Comparison of ENCODE assay signal across 8 cellular contexts in the genomic region with DNA sequence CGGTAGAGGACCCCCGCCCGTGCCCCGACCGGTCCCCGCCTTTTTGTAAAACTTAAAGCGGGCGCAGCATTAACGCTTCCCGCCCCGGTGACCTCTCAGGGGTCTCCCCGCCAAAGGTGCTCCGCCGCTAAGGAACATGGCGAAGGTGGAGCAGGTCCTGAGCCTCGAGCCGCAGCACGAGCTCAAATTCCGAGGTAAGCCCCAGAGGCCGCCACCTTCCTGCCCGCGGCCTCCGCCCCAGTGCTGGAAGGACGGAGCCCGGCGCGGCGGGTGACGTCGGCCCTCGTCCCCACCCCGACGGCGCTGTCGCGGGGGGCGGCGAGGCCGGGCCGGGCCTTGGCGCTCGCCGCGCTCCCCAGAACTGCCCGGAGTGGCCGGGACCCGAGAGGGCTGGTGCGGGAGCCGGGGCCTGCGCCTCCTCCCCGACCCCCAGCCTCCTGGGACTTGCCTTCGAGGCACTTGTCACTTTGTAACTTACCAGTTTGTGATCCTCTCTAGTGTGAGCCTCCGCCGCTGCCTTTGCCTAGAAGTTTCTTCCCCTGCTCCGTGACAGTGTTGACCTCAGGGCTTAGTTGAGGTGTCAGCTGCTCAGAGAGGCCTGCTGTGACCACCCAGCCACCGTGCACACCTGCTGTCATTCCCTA. TPM values are rescaled to one million over a fixed set of nuclear protein-coding genes. Genes with fewer than 3 reads are reported as not detected.
A peak's percentile ranks its signal among the peaks of the same experiment; 100 is the strongest.
DNase-seq lines count a peak whose midpoint lies in the region; ATAC-seq and TF ChIP-seq lines count a peak whose summit lies in the region.

No MANE protein-coding gene starts in this region.

- peaks cover 8% of the 10 kb centered on the region for H3K27me3 Mint-ChIP-seq in T-helper 1 cell treated with Interleukin-12 subunit alpha and Interleukin-12 subunit beta and Interleukin-4 antibody, amounts not matched to agents 30 μg/mL and 1 μg/mL, for 36 hours (ENCODE audit: low read depth)
- H3K27me3 Mint-ChIP-seq in type B pancreatic cell, result no peaks in the 10 kb centered on the region

- H3K36me3 Mint-ChIP-seq in T-helper 1 cell treated with Interleukin-12 subunit alpha and Interleukin-12 subunit beta and Interleukin-4 antibody, amounts not matched to agents 30 μg/mL and 1 μg/mL, for 36 hours (ENCODE audit: low read depth), result peaks cover 26% of the 10 kb centered on the region
- H3K36me3 Mint-ChIP-seq in type B pancreatic cell, result peaks cover 24% of the 10 kb centered on the region

- no peaks in the 10 kb centered on the region for H3K9me2 ChIP-seq in DOHH2 (replicated peaks; ENCODE audit: control insufficient read depth, low read length)

- peak overlapping the region; percentile 94 for H3K27ac Mint-ChIP-seq in T-helper 1 cell treated with Interleukin-12 subunit alpha and Interleukin-12 subunit beta and Interleukin-4 antibody, amounts not matched to agents 30 μg/mL and 1 μg/mL, for 36 hours
- peak overlapping the region; percentile 97 for H3K27ac Mint-ChIP-seq in type B pancreatic cell

- peaks cover 49% of the 10 kb centered on the region for H3K36me3 ChIP-seq in DOHH2 (ENCODE audit: control insufficient read depth, low read length)
- H3K36me3 ChIP-seq in muscle layer of duodenum (ENCODE audit: control insufficient read depth in 1 of 2, insufficient read depth in 2 of 2, low read length in 2 of 2), result no peaks in the 10 kb centered on the region

- TF ChIP-seq CTCF in DOHH2 (IDR thresholded peaks at IDR 0.05; ENCODE audit: low read depth, low read length, poor library complexity, severe bottlenecking) (no peak), epithelial cell of esophagus (IDR thresholded peaks at IDR 0.05; ENCODE audit: insufficient read depth, low read depth, low read length, missing control alignments) (no peak), type B pancreatic cell (conservative IDR thresholded peaks at IDR 0.05) (no peak)

- H3K27me3 ChIP-seq in DOHH2 (ENCODE audit: control insufficient read depth, low read length), result no peaks in the 10 kb centered on the region
- no peaks in the 10 kb centered on the region for H3K27me3 ChIP-seq in muscle layer of duodenum (ENCODE audit: low read depth, low read length)

- H3K4me3 ChIP-seq in DOHH2 (ENCODE audit: low read length) (peak overlapping the region; percentile 85), epithelial cell of esophagus (ENCODE audit: low read length) (peak overlapping the region; percentile 82), muscle layer of duodenum (ENCODE audit: low read depth in 1 of 2, low read length in 2 of 2) (peak overlapping the region; percentile 72 to 95)

- H3K27ac ChIP-seq in DOHH2 (ENCODE audit: low read depth, low read length) (peak overlapping the region; percentile 55), muscle layer of duodenum (ENCODE audit: low read length) (peak overlapping the region; percentile 87)

- peaks cover 31% of the 10 kb centered on the region for H3K4me1 Mint-ChIP-seq in T-helper 1 cell treated with Interleukin-12 subunit alpha and Interleukin-12 subunit beta and Interleukin-4 antibody, amounts not matched to agents 30 μg/mL and 1 μg/mL, for 36 hours (ENCODE audit: low read depth)
- peaks cover 38% of the 10 kb centered on the region for H3K4me1 Mint-ChIP-seq in type B pancreatic cell (ENCODE audit: unreplicated experiment)

- H3K9me3 ChIP-seq in DOHH2 (ENCODE audit: control insufficient read depth, insufficient read depth, low read length) (no peaks in the 10 kb centered on the region), muscle layer of duodenum (ENCODE audit: control insufficient read depth in 1 of 2, low read length in 2 of 2) (no peaks in the 10 kb centered on the region)

- H3K4me3 Mint-ChIP-seq in T-helper 1 cell treated with Interleukin-12 subunit alpha and Interleukin-12 subunit beta and Interleukin-4 antibody, amounts not matched to agents 30 μg/mL and 1 μg/mL, for 36 hours, result peak overlapping the region; percentile 94
- H3K4me3 Mint-ChIP-seq in type B pancreatic cell, result peak overlapping the region; percentile 96

- H3K4me1 ChIP-seq in DOHH2 (ENCODE audit: control insufficient read depth, low read length), result peaks cover 29% of the 10 kb centered on the region
- H3K4me1 ChIP-seq in muscle layer of duodenum (ENCODE audit: control insufficient read depth in 1 of 2, insufficient read depth in 2 of 2, low read length in 2 of 2), result peaks cover 16 to 32% of the 10 kb centered on the region in 2 donors

- ATAC-seq in GM19395 (IDR thresholded peaks at IDR 0.05; ENCODE audit: unreplicated experiment), result peak; percentile 38
- ATAC-seq in HG03432 (IDR thresholded peaks at IDR 0.05; ENCODE audit: unreplicated experiment), result peak; percentile 31

- peaks cover 54% of the 10 kb centered on the region for H3K79me2 ChIP-seq in DOHH2 (ENCODE audit: control insufficient read depth, low read length)

- H3K9me3 Mint-ChIP-seq in T-helper 1 cell treated with Interleukin-12 subunit alpha and Interleukin-12 subunit beta and Interleukin-4 antibody, amounts not matched to agents 30 μg/mL and 1 μg/mL, for 36 hours, result no peaks in the 10 kb centered on the region
- no peaks in the 10 kb centered on the region for H3K9me3 Mint-ChIP-seq in type B pancreatic cell

- H4K20me1 ChIP-seq in DOHH2 (ENCODE audit: control insufficient read depth, insufficient read depth, low read depth, low read length), result peaks cover 22% of the 10 kb centered on the region; the same call in 1 of the 2 replicates

- no peaks in the 10 kb centered on the region for H3F3A ChIP-seq in DOHH2 (ENCODE audit: control insufficient read depth, insufficient read depth)

- H3K4me2 ChIP-seq in DOHH2 (ENCODE audit: low read length), result peak overlapping the region; percentile 91

- DNase-seq in epithelial cell of esophagus (ENCODE audit: low read depth), result peak; percentile 47
- DNase-seq in type B pancreatic cell (ENCODE audit: extremely low spot score, unreplicated experiment), result no peak
- no peak for DNase-seq in NCI-H2107 treated with DMSO at 0.1 percent for 48 hours (lab: John Stamatoyannopoulos, UW; ENCODE audit: unreplicated experiment)

RNA-seq across cellular contexts. Expression of gene VAPB, which starts 0.4 kb away (rescaled TPM):
- 58.9 and 62.6 TPM in 2 replicates for total RNA-seq in type B pancreatic cell (ENCODE audit: low replicate concordance)
